ENCODE assay signal across 26 cellular contexts in the genomic region with DNA sequence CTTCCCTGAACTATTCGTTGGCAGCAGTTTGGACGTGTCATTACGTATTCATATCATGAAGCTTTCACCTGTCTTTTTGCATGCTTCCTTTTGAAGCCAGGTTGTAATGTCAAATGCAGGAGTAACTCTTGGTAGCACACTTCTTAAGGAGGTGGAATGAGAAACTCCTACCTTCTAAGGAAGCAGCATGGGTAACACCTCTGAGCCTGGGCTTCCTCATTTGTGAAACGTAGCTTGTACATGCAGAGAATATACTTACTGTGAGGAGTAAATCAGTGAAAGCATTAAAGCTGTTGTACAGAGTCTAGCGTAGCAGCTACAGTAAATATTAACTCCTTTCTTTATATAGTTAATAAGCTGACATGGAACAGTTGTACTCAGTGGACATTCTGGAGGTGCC. TPM values are rescaled to one million over a fixed set of nuclear protein-coding genes. Genes with fewer than 3 reads are reported as not detected.
DNase-seq lines count a peak whose midpoint lies in the region; ATAC-seq, FAIRE-seq and TF ChIP-seq lines count a peak whose summit lies in the region.
"Had no signal": no experiment of that assay in that cellular context is flagged by ENCODE, and none has a peak within 500 bp of the region (broad histone marks: within the 10 kb centered on the region; RNA-seq: fewer than 3 reads in every experiment).

No MANE protein-coding gene starts in this region.

- peak; percentile 8; the same call in 1 of the 3 replicates for ATAC-seq in K562
- ATAC-seq in natural killer cell: peak; percentile 42 to 73 (median 55)
- ATAC-seq: A549, HCT116, HepG2, PC-3 had no signal

- peak; percentile 14 for DNase-seq in KBM-7
- DNase-seq in NCI-H526 treated with DMSO at 0.1 percent for 48 hours (lab: John Stamatoyannopoulos, UW): peak; percentile 14
- no peak for DNase-seq in K562 (ENCODE audit: extremely low read depth in 1 of 4, low spot score in 3 of 4)
- no peak for DNase-seq in natural killer cell
- no peak for DNase-seq in SJCRH30
- DNase-seq in GF-D8 (lab: John Stamatoyannopoulos, UW): no peak
- no peak for DNase-seq in NCI-H446 treated with DMSO at 0.1 percent for 48 hours (lab: John Stamatoyannopoulos, UW)
- no peak for DNase-seq in inferior parietal cortex (ENCODE audit: extremely low spot score)
- DNase-seq: AML-193; CD4-positive, alpha-beta memory T cell; COR-L47; DMS53; MG63; NCI-H1092 treated with DMSO at 0.1 percent for 48 hours; NCI-H1436 treated with DMSO at 0.1 percent for 48 hours; NCI-H187 treated with DMSO at 0.1 percent for 48 hours; NCI-H2171 treated with DMSO at 0.1 percent for 48 hours; NCI-H345; NCI-H524 treated with DMSO at 0.1 percent for 48 hours; NCI-H82; NK-92 treated with Interleukin-12 subunit alpha and Interleukin-12 subunit beta, amount 100 ng/mL, for 24 hours; PC-3 had no signal

- no peak overlapping the region for H3K9ac ChIP-seq in K562 (ENCODE audit: insufficient read depth in 1 of 2, low read depth in 2 of 2, low read length in 2 of 2)
- H3K9ac ChIP-seq: BLaER1 treated with 17β-estradiol and CSF1 and Interleukin-3, amounts not matched to agents 10 nM and 100 nM had no signal

- H3K4me2 ChIP-seq in K562 (ENCODE audit: insufficient read depth, low read length): no peak overlapping the region
- H3K4me2 ChIP-seq: A549 had no signal

- H3K9me3 Mint-ChIP-seq in natural killer cell: no peaks in the 10 kb centered on the region
- H3K9me3 Mint-ChIP-seq: CD4-positive, alpha-beta memory T cell had no signal

- no TSS peak for BruUV-seq in K562 (replicated peaks; lab: Mats Ljungman, UMichigan)

- H3K4me1 Mint-ChIP-seq in natural killer cell: peaks cover 86 to 87% of the 10 kb centered on the region in 2 donors

- no peak overlapping the region for H3K27ac ChIP-seq in K562 (ENCODE audit: extremely low read depth, low read depth, low read length)
- no peak overlapping the region for H3K27ac ChIP-seq in SJCRH30
- H3K27ac ChIP-seq: A549; BLaER1 treated with 17β-estradiol and CSF1 and Interleukin-3, amounts not matched to agents 10 nM and 100 nM had no signal

- H3K4me3 ChIP-seq in K562: no peak overlapping the region
- no peak overlapping the region for H3K4me3 ChIP-seq in SJCRH30
- H3K4me3 ChIP-seq: A549; BLaER1 treated with 17β-estradiol and CSF1 and Interleukin-3, amounts not matched to agents 10 nM and 100 nM; MG63 had no signal

- H3K27me3 ChIP-seq in K562 (ENCODE audit: control insufficient read depth in 2 of 2, insufficient read depth in 2 of 2, low read length in 2 of 2) (no peaks in the 10 kb centered on the region), SJCRH30 (no peaks in the 10 kb centered on the region)
- H3K27me3 ChIP-seq: BLaER1 treated with 17β-estradiol and CSF1 and Interleukin-3, amounts not matched to agents 10 nM and 100 nM; MG63 had no signal

- H4K20me1 ChIP-seq in K562 (replicated peaks; ENCODE audit: control insufficient read depth, insufficient read depth, low read length): peaks cover 79% of the 10 kb centered on the region

- WGBS in K562 (ENCODE audit: insufficient coverage, low coverage, missing lambda C conversion rate): 70% methylated on average over 5 of the region's 5 CpGs

- no peak for TF ChIP-seq EP300 in K562 (IDR thresholded peaks at IDR 0.05; ENCODE audit: low read length)

- TF ChIP-seq POLR2A in K562 (conservative IDR thresholded peaks at IDR 0.05): no peak

- H3K4me1 ChIP-seq in K562 (replicated peaks in 1 of 2; ENCODE audit: control insufficient read depth in 2 of 2, insufficient read depth in 2 of 2, low read length in 2 of 2) (peaks cover 20 to 50% of the 10 kb centered on the region in 2 experiments), SJCRH30 (peaks cover 9% of the 10 kb centered on the region)

- H2AFZ ChIP-seq in K562 (ENCODE audit: low read depth, low read length): no peak overlapping the region

- H3K9me3 ChIP-seq in K562 (replicated peaks; ENCODE audit: control insufficient read depth, insufficient read depth, low read depth, low read length) (no peaks in the 10 kb centered on the region), SJCRH30 (replicated peaks) (no peaks in the 10 kb centered on the region)
- H3K9me3 ChIP-seq: A549, MG63 had no signal

- peak overlapping the region; percentile 1 to 50 for H3K27ac Mint-ChIP-seq in natural killer cell

- H3K27me3 Mint-ChIP-seq in natural killer cell (ENCODE audit: low read depth in 2 of 2): no peaks in the 10 kb centered on the region
- H3K27me3 Mint-ChIP-seq: CD4-positive, alpha-beta memory T cell had no signal

- POLR2A ChIA-PET in K562 (lab: Yijun Ruan, JAX): interaction anchor here (0.8 to 4.0 kb wide), 6 partner anchors 8 to 22 kb away, joined by 3 to 44 read pairs (median 20); no protein-coding TSS in a partner anchor

- in situ Hi-C loops in KBM-7 (cut with MboI; ENCODE audit: low pct_unique_long_range_greater_than_20kb, low sequenced_read_pairs) (no loop called here), K562 (cut with MboI) (no loop called here)

- H3K4me3 Mint-ChIP-seq in natural killer cell: peak overlapping the region; percentile 22

- intact Hi-C loops in K562 (cut with micrococcal nuclease) (no loop called here), natural killer cell (cut with micrococcal nuclease) (loop anchor here (10.0 kb wide), 1 partner anchor 55 kb away; no protein-coding TSS in a partner anchor)

- TF ChIP-seq CTCF in K562 (IDR thresholded peaks at IDR 0.05 in 2 of 3, conservative IDR thresholded peaks at IDR 0.05 in 1 of 3; ENCODE audit: insufficient read depth in 2 of 3, low read depth in 1 of 3, low read length in 3 of 3): no peak
- no peak for TF ChIP-seq CTCF in natural killer cell (IDR thresholded peaks at IDR 0.05)

- CTCF ChIA-PET in K562 (lab: Yijun Ruan, JAX; ENCODE audit: low intra/inter-chr PET ratio): no interaction called here

- TF ChIP-seq RAD21 in K562 (CRISPR knock-in tag; conservative IDR thresholded peaks at IDR 0.05 in 1 of 2, IDR thresholded peaks at IDR 0.05 in 1 of 2): no peak

- H3K9me1 ChIP-seq in K562 (ENCODE audit: control insufficient read depth, insufficient read depth, low read length): peaks cover 28% of the 10 kb centered on the region

- H3K36me3 Mint-ChIP-seq in natural killer cell: no peaks in the 10 kb centered on the region

- H3K36me3 ChIP-seq in K562 (ENCODE audit: control insufficient read depth, insufficient read depth, low read length): peaks cover 4% of the 10 kb centered on the region; the same call in 1 of the 3 replicates
- H3K36me3 ChIP-seq in SJCRH30: peaks cover under 1% of the 10 kb centered on the region; the same call in 1 of the 2 replicates
- H3K36me3 ChIP-seq: MG63 had no signal

- no peak for FAIRE-seq in K562 (lab: Jason Lieb, UNC)
- FAIRE-seq: A549, HepG2 had no signal

- H3K79me2 ChIP-seq in K562 (ENCODE audit: control insufficient read depth, insufficient read depth, low read length): peaks cover 98% of the 10 kb centered on the region

TF ChIP-seq in K562, 482 proteins besides CTCF, POLR2A, EP300 and RAD21 (continues in another document):
- TF ChIP-seq NFE2 (IDR thresholded peaks at IDR 0.05; ENCODE audit: low read depth) (no peak), ESRRB (CRISPR knock-in tag; IDR thresholded peaks at IDR 0.05; ENCODE audit: borderline replicate concordance) (no peak)
- TF ChIP-seq, protein P1, sequence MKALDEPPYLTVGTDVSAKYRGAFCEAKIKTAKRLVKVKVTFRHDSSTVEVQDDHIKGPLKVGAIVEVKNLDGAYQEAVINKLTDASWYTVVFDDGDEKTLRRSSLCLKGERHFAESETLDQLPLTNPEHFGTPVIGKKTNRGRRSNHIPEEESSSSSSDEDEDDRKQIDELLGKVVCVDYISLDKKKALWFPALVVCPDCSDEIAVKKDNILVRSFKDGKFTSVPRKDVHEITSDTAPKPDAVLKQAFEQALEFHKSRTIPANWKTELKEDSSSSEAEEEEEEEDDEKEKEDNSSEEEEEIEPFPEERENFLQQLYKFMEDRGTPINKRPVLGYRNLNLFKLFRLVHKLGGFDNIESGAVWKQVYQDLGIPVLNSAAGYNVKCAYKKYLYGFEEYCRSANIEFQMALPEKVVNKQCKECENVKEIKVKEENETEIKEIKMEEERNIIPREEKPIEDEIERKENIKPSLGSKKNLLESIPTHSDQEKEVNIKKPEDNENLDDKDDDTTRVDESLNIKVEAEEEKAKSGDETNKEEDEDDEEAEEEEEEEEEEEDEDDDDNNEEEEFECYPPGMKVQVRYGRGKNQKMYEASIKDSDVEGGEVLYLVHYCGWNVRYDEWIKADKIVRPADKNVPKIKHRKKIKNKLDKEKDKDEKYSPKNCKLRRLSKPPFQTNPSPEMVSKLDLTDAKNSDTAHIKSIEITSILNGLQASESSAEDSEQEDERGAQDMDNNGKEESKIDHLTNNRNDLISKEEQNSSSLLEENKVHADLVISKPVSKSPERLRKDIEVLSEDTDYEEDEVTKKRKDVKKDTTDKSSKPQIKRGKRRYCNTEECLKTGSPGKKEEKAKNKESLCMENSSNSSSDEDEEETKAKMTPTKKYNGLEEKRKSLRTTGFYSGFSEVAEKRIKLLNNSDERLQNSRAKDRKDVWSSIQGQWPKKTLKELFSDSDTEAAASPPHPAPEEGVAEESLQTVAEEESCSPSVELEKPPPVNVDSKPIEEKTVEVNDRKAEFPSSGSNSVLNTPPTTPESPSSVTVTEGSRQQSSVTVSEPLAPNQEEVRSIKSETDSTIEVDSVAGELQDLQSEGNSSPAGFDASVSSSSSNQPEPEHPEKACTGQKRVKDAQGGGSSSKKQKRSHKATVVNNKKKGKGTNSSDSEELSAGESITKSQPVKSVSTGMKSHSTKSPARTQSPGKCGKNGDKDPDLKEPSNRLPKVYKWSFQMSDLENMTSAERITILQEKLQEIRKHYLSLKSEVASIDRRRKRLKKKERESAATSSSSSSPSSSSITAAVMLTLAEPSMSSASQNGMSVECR (CRISPR knock-in tag; IDR thresholded peaks at IDR 0.05): no peak

RNA-seq across cellular contexts. Expression of a gene that starts 21.1 kb away (rescaled TPM):
- 34.6 and 70.5 TPM in 2 replicates for total RNA-seq in K562 (2011; cell fraction: chromatin; rRNA removed; ENCODE audit: low replicate concordance)
- 20.7 and 25.1 TPM in 2 replicates for total RNA-seq in K562 (2011; cell fraction: nucleolus; rRNA removed)
- total RNA-seq in K562 (2011; cell fraction: nucleoplasm; rRNA removed): 27.6 and 29.7 TPM in 2 replicates
- 63.3 and 64.6 TPM in 2 replicates for total RNA-seq in K562 (2014; rRNA removed)
- 96.5 and 101 TPM in 2 replicates for total RNA-seq in K562 (2014; rRNA removed; fragmentation: Illumina TruSeq; extraction: Trizol)
- 91.6 and 98.5 TPM in 2 replicates for total RNA-seq in K562 (2015; rRNA removed; fragmentation: Illumina TruSeq; extraction: Trizol)
- 86.0 and 86.4 TPM in 2 replicates for total RNA-seq in K562 (2021)
- 80.3 and 105 TPM in 2 replicates for polyA plus RNA-seq in K562 (2011; rRNA removed)
- polyA plus RNA-seq in K562 (2011; cell fraction: cytosol; rRNA removed): 45.7 and 59.7 TPM in 2 replicates
- polyA plus RNA-seq in K562 (2011; cell fraction: nucleus; rRNA removed): 37.0 and 48.3 TPM in 2 replicates
- 57.3 and 84.1 TPM in 2 replicates for polyA plus RNA-seq in K562 (2012)
- 95.6 and 107 TPM in 2 replicates for polyA plus RNA-seq in K562 (2014; fragmentation: Illumina TruSeq; extraction: Trizol)
- polyA plus RNA-seq in K562 (2014; fragmentation: Nextera tagmentation; extraction: Ambion mirVana): 10 to 100 TPM; 31.5 to 43.8 TPM
- 94.5 and 104 TPM in 2 replicates for polyA plus RNA-seq in K562 (2014; rRNA removed)
- polyA minus RNA-seq in K562 (2011; rRNA and poly(A)+ RNA removed): 118 and 120 TPM in 2 replicates
- 44.5 and 53.4 TPM in 2 replicates for polyA minus RNA-seq in K562 (2011; cell fraction: cytosol; rRNA and poly(A)+ RNA removed)
- 29.8 and 54.5 TPM in 2 replicates for polyA minus RNA-seq in K562 (2011; cell fraction: nucleus; rRNA and poly(A)+ RNA removed)
- total RNA-seq in natural killer cell: 10 to 100 TPM; 37.4 to 45.1 (median 43.2) TPM
- 92.6 and 94.4 TPM in 2 replicates for total RNA-seq in SJCRH30 (2014; rRNA removed; shearing (Covaris generic))

Comparison
In these comparisons a context has a peak if more than half of its experiments do, and no peak if none do; other contexts are left out.
1. DNase-seq: peak in KBM-7 (single experiment) and NCI-H526 treated with DMSO at 0.1 percent for 48 hours (single experiment); none in K562 (0 of 4), natural killer cell (single experiment), SJCRH30 (0 of 2), GF-D8 (single experiment), NCI-H446 treated with DMSO at 0.1 percent for 48 hours (single experiment) and inferior parietal cortex (single experiment).